In genomic region chr1:95002657-95003432, GRCh38 we compare ENCODE assay signal across 8 cellular contexts.
A peak's percentile ranks its signal among the peaks of the same experiment; 100 is the strongest.
DNase-seq lines count a peak whose midpoint lies in the region.

No MANE protein-coding gene starts in this region.

- H3K36me3 ChIP-seq in SJSA1 = no peaks in the 10 kb centered on the region

- no peaks in the 10 kb centered on the region for H3K9me3 ChIP-seq in SJSA1 (replicated peaks)

- DNase-seq in EH (ENCODE audit: low read depth) (peak; percentile 65), SJSA1 (ENCODE audit: low read depth in 1 of 2, low spot score in 2 of 2) (no peak), foreskin melanocyte (peak; percentile 49), pons (ENCODE audit: low spot score) (peak; percentile 48), GOT3 (lab: John Stamatoyannopoulos, UW) (no peak), T-helper 9 cell (no peak), NCI-H1048 (lab: John Stamatoyannopoulos, UW) (no peak)
- no peak for DNase-seq in activated T-cell treated with anti-CD3 and anti-CD28 coated beads, Interleukin-2, amount 50 U/mL, for 48 hours

- peak overlapping the region; percentile 19; the same call in 1 of the 2 replicates for H3K27ac ChIP-seq in SJSA1

- peaks cover 14% of the 10 kb centered on the region for H3K4me1 ChIP-seq in SJSA1 (replicated peaks)

- H3K4me3 ChIP-seq in SJSA1 = no peak overlapping the region

- no peaks in the 10 kb centered on the region for H3K27me3 ChIP-seq in SJSA1 (replicated peaks)

Comparison
In these comparisons a context has a peak if more than half of its experiments do, and no peak if none do; other contexts are left out.
1. DNase-seq: peak in EH (single experiment), foreskin melanocyte (single experiment) and pons (single experiment); none in SJSA1 (0 of 2), GOT3 (single experiment), T-helper 9 cell (single experiment), NCI-H1048 (single experiment) and activated T-cell treated with anti-CD3 and anti-CD28 coated beads, Interleukin-2, amount 50 U/mL, for 48 hours (0 of 2).